In genomic region chr7:55370001-55370400, GRCh38 we compare ENCODE assay signal across 24 cellular contexts. TPM values are rescaled to one million over a fixed set of nuclear protein-coding genes. Genes with fewer than 3 reads are reported as not detected.
DNase-seq lines count a peak whose midpoint lies in the region; ATAC-seq and TF ChIP-seq lines count a peak whose summit lies in the region.
"Had no signal": no experiment of that assay in that cellular context is flagged by ENCODE, and none has a peak within 500 bp of the region (broad histone marks: within the 10 kb centered on the region; RNA-seq: fewer than 3 reads in every experiment).

No MANE protein-coding gene starts in this region.

- peak overlapping the region; percentile 56 for H3K4me2 ChIP-seq in skeletal muscle satellite cell (ENCODE audit: low read length)

- no peaks in the 10 kb centered on the region for H3K27me3 ChIP-seq in skeletal muscle satellite cell (ENCODE audit: control insufficient read depth, insufficient read depth, low read length)
- H3K27me3 ChIP-seq in esophagus squamous epithelium: no peaks in the 10 kb centered on the region
- H3K27me3 ChIP-seq: esophagus muscularis mucosa had no signal

- no peak overlapping the region for H3K27ac ChIP-seq in esophagus squamous epithelium
- H3K27ac ChIP-seq: esophagus muscularis mucosa had no signal

- intact Hi-C loops in esophagus squamous epithelium (cut with DNase I): no loop called here

- TF ChIP-seq POLR2A in esophagus squamous epithelium (IDR thresholded peaks at IDR 0.05): no peak

- no peak for TF ChIP-seq CTCF in esophagus squamous epithelium (IDR thresholded peaks at IDR 0.05)

- H3K4me1 ChIP-seq in skeletal muscle satellite cell (ENCODE audit: control insufficient read depth, insufficient read depth, low read length): peaks cover 19% of the 10 kb centered on the region
- peaks cover 8 to 16% (median 10%) of the 10 kb centered on the region in 3 donors for H3K4me1 ChIP-seq in esophagus squamous epithelium

- peak overlapping the region; percentile 62 for H3K9ac ChIP-seq in skeletal muscle satellite cell (ENCODE audit: low read depth, low read length)

- H3K36me3 ChIP-seq in skeletal muscle satellite cell (ENCODE audit: insufficient read depth, low read length) (no peaks in the 10 kb centered on the region), esophagus squamous epithelium (no peaks in the 10 kb centered on the region)
- H3K36me3 ChIP-seq: esophagus muscularis mucosa had no signal

- H3K4me3 ChIP-seq in skeletal muscle satellite cell (ENCODE audit: low read length) (peak overlapping the region; percentile 33), esophagus squamous epithelium (no peak overlapping the region)
- H3K4me3 ChIP-seq: esophagus muscularis mucosa, K562 had no signal

- H3K9me3 ChIP-seq in skeletal muscle satellite cell (replicated peaks; ENCODE audit: low read length) (no peaks in the 10 kb centered on the region), esophagus squamous epithelium (no peaks in the 10 kb centered on the region)
- H3K9me3 ChIP-seq: esophagus muscularis mucosa had no signal

- WGBS in esophagus squamous epithelium, 2 donors: 100% methylated on average over 2 to 3 of the region's 3 CpGs

- ATAC-seq in HG02642 (IDR thresholded peaks at IDR 0.05; ENCODE audit: poor library complexity, unreplicated experiment): no peak
- ATAC-seq: K562; left ventricle myocardium superior; stimulated activated naive B cell treated with anti-CD40 and anti-IgM and Interleukin-4, amounts not matched to agents 10 μg/mL and 1 μg/mL and 100 μg/mL, for 72 hours had no signal

- DNase-seq in EH (ENCODE audit: low read depth) (peak; percentile 85), LHCN-M2 (ENCODE audit: low read depth) (peak; percentile 38), fibroblast of peridontal ligament (ENCODE audit: extremely low read depth) (peak; percentile 26), NCI-H1105 treated with DMSO at 0.1 percent for 48 hours (lab: John Stamatoyannopoulos, UW) (no peak), esophagus squamous epithelium (lab: John Stamatoyannopoulos, UW) (no peak)
- DNase-seq: activated B cell treated with CpG ODN at 0.5 μM for 24 hours; activated CD4-positive, alpha-beta T cell treated with anti-CD3 and anti-CD28 coated beads, Interleukin-2, amount 50 U/mL, for 4 hours; activated CD8-positive, alpha-beta memory T cell treated with anti-CD3 and anti-CD28 coated beads, Interleukin-2, amount 50 U/mL, for 48 hours; activated naive CD8-positive, alpha-beta T cell treated with anti-CD3 and anti-CD28 coated beads for 36 hours; COR-L47; effector memory CD4-positive, alpha-beta T cell; H9; head of caudate nucleus; left ventricle myocardium superior; NCI-H2171 treated with DMSO at 0.1 percent for 48 hours; NCI-H69; small intestine; stimulated activated CD4-positive, alpha-beta T cell treated with anti-CD3 and anti-CD28 coated beads, Interleukin-2, amount 100 ng/mL, for 48 hours; stimulated activated naive B cell treated with anti-CD40 and anti-IgM and Interleukin-4, amounts not matched to agents 10 μg/mL and 1 μg/mL and 100 μg/mL, for 72 hours; T1000 had no signal

RNA-seq across cellular contexts. Expression of gene LANCL2, which starts 4.9 kb away (rescaled TPM):
- total RNA-seq in LHCN-M2 (2014; rRNA removed) (22.8 and 23.9 TPM in 2 replicates), esophagus squamous epithelium (10 to 100 TPM in 2 of 4 donors, 1 to 10 TPM in 2; 6.4 to 12.8 (median 9.7) TPM)
- polyA plus RNA-seq in LHCN-M2 (2012): 37.8 TPM
- total RNA-seq in skeletal muscle satellite cell (2012; rRNA removed): 10.4 and 17.9 TPM in 2 replicates

Comparison
In these comparisons a context has a peak if more than half of its experiments do, and no peak if none do; other contexts are left out.
1. DNase-seq: peak in EH (single experiment), LHCN-M2 (single experiment) and fibroblast of peridontal ligament (single experiment); none in NCI-H1105 treated with DMSO at 0.1 percent for 48 hours (single experiment) and esophagus squamous epithelium (single experiment).